12 cellular contexts compared by ENCODE assay signal in the genomic region with DNA sequence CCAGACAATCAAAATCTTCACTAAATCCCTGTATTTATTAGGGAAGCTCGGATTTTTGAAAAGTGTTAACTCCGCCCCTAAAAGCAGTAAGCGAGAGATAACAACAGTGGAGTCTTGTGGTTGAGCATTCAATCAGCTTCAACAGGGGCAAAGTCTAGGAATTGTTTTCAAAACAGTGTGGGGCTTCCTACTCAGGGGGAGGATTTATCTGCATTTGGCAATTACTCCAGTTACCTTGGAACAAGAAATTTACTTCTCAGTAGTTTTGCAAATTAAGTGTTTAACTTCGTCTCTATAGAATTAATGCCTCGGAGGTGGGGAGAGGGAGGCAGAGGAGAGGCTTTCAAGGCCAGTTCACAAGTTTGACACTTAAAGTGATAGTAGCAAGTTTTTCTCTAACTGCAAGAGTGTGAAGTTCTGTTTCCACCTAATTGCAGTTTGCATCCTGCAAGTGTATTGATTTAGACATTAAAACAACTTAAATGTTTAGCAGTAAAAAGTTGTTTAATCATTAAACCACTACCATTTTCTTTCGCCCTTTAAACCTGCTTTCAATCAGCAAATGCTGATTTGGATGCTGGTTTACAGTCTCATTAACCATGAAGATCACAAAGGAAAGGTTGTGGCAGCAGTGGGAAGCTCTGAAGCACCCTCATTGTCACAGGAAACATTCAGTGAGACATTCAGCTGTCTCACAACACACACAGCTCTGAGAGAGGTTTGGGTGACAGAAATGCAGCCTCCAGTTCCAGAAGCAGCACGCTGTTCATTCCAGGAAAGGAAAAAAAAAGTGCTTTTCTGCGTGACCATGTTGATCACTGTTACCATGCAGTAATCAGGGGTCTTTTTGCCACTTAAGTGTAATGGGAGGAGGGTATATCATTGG.
DNase-seq lines count a peak whose midpoint lies in the region; ATAC-seq, FAIRE-seq and TF ChIP-seq lines count a peak whose summit lies in the region.
"Had no signal": no experiment of that assay in that cellular context is flagged by ENCODE, and none has a peak within 500 bp of the region (broad histone marks: within the 10 kb centered on the region; RNA-seq: fewer than 3 reads in every experiment).

No MANE protein-coding gene starts in this region.

- DNase-seq in NCI-H526 (lab: John Stamatoyannopoulos, UW), result peak; percentile 26 to 61
- no peak for DNase-seq in NCI-H526 treated with DMSO at 0.1 percent for 48 hours (lab: John Stamatoyannopoulos, UW)
- no peak for DNase-seq in PC-9
- no peak for DNase-seq in keratinocyte (ENCODE audit: low read depth, low spot score)
- no peak for DNase-seq in spleen
- no peak for DNase-seq in NCI-H2196 (lab: John Stamatoyannopoulos, UW; ENCODE audit: unreplicated experiment)
- no peak for DNase-seq in heart left ventricle
- no peak for DNase-seq in DMS 273 (lab: John Stamatoyannopoulos, UW; ENCODE audit: unreplicated experiment)
- DNase-seq: NCI-H2081, posterior cingulate gyrus, T-cell had no signal

- no peaks in the 10 kb centered on the region for H3K9me1 ChIP-seq in keratinocyte (ENCODE audit: control insufficient read depth, extremely low read depth, insufficient read depth, low read length)

- TF ChIP-seq POLR2A in spleen (IDR thresholded peaks at IDR 0.05), result no peak
- no peak for TF ChIP-seq POLR2A in heart left ventricle (IDR thresholded peaks at IDR 0.05)

- H3F3A ChIP-seq in PC-9 (ENCODE audit: insufficient read depth, low read depth), result peaks cover 30% of the 10 kb centered on the region

- POLR2A ChIA-PET in PC-9 (lab: Charles Lee; ENCODE audit: unreplicated experiment), result no interaction called here

- CTCF ChIA-PET in PC-9 (lab: Charles Lee), result interaction anchor here (0.6 kb wide), 1 partner anchor 52 kb away, joined by 3 read pairs; no protein-coding TSS in a partner anchor

- TF ChIP-seq CTCF in PC-9 (conservative IDR thresholded peaks at IDR 0.05), result no peak
- TF ChIP-seq CTCF in keratinocyte (optimal IDR thresholded peaks at IDR 0.05 in 1 of 3, IDR thresholded peaks at IDR 0.05 in 1 of 3, conservative IDR thresholded peaks at IDR 0.05 in 1 of 3; ENCODE audit: extremely low read depth in 1 of 3, insufficient read depth in 2 of 3, low read length in 3 of 3), result no peak
- no peak for TF ChIP-seq CTCF in spleen (IDR thresholded peaks at IDR 0.05 in 8 of 11, conservative IDR thresholded peaks at IDR 0.05 in 3 of 11)
- TF ChIP-seq CTCF in heart left ventricle (IDR thresholded peaks at IDR 0.05), result no peak

- no peaks in the 10 kb centered on the region for H3K36me3 ChIP-seq in PC-9 (ENCODE audit: low read depth)
- H3K36me3 ChIP-seq in keratinocyte (ENCODE audit: control insufficient read depth in 2 of 2, extremely low read depth in 1 of 2, insufficient read depth in 2 of 2, low read length in 2 of 2), result peaks cover 16 to 30% of the 10 kb centered on the region in 2 experiments
- H3K36me3 ChIP-seq in spleen, result no peaks in the 10 kb centered on the region
- no peaks in the 10 kb centered on the region for H3K36me3 ChIP-seq in heart left ventricle

- H3K9ac ChIP-seq in keratinocyte (ENCODE audit: control insufficient read depth, extremely low read depth, insufficient read depth, low read length), result no peak overlapping the region

- H3K27ac ChIP-seq in PC-9, result 0 out of 2 replicates have a peak overlapping the region, but pooled peaks have one; percentile 31
- H3K27ac ChIP-seq in keratinocyte (ENCODE audit: control insufficient read depth, insufficient read depth, low read length), result no peak overlapping the region
- H3K27ac ChIP-seq in spleen, result peak overlapping the region in 6 of 8 donors; percentile 9 to 50 (median 40)
- peak overlapping the region in 1 of 12 donors; percentile 30 for H3K27ac ChIP-seq in heart left ventricle

- BruUV-seq in PC-9 (replicated peaks; lab: Mats Ljungman, UMichigan), result no TSS peak

- H3K9me2 ChIP-seq in PC-9 (ENCODE audit: insufficient read depth), result no peaks in the 10 kb centered on the region

- peaks cover 2% of the 10 kb centered on the region; the same call in 1 of the 2 replicates for H4K20me1 ChIP-seq in PC-9 (ENCODE audit: insufficient read depth)
- H4K20me1 ChIP-seq in keratinocyte (ENCODE audit: control insufficient read depth, extremely low read depth, insufficient read depth, low read length), result peaks cover 7% of the 10 kb centered on the region

- no peak overlapping the region for H3K4me2 ChIP-seq in PC-9
- H3K4me2 ChIP-seq in keratinocyte (ENCODE audit: control insufficient read depth, extremely low read depth, insufficient read depth, low read depth, low read length), result no peak overlapping the region

- H3K4me3 ChIP-seq in PC-9, result no peak overlapping the region
- no peak overlapping the region for H3K4me3 ChIP-seq in keratinocyte (ENCODE audit: control insufficient read depth in 2 of 3, extremely low read depth in 1 of 3, insufficient read depth in 2 of 3, low read depth in 1 of 3, low read length in 3 of 3)
- peak overlapping the region in 1 of 8 donors; percentile 41 for H3K4me3 ChIP-seq in spleen
- no peak overlapping the region for H3K4me3 ChIP-seq in heart left ventricle

- H3K4me1 ChIP-seq in PC-9 (replicated peaks; ENCODE audit: insufficient read depth) (no peaks in the 10 kb centered on the region), keratinocyte (ENCODE audit: control insufficient read depth, extremely low read depth, insufficient read depth, low read length) (peaks cover 27% of the 10 kb centered on the region), spleen (peaks cover 0 to 42% (median 15%) of the 10 kb centered on the region in 6 donors), heart left ventricle (peaks cover 0 to 28% (median 0%) of the 10 kb centered on the region in 12 donors)

- WGBS in spleen, 5 donors, result 28 to 35% (median 31%) methylated on average over 8 of the region's 8 CpGs
- WGBS in heart left ventricle, 4 donors, result 61 to 76% (median 70%) methylated on average over 8 of the region's 8 CpGs

- intact Hi-C loops in PC-9 (cut with micrococcal nuclease; ENCODE audit: unreplicated experiment), result no loop called here
- intact Hi-C loops in spleen (cut with DNase I; ENCODE audit: low total_unique reads), result no loop called here
- intact Hi-C loops in heart left ventricle (cut with DNase I), result no loop called here

- H3K27me3 ChIP-seq in PC-9 (ENCODE audit: insufficient read depth, low read depth), result no peaks in the 10 kb centered on the region
- H3K27me3 ChIP-seq in keratinocyte (ENCODE audit: control insufficient read depth, extremely low read depth, insufficient read depth, low read length), result no peaks in the 10 kb centered on the region
- H3K27me3 ChIP-seq in spleen (replicated peaks in 1 of 7), result peaks cover 0 to 5% (median 0%) of the 10 kb centered on the region in 7 donors
- H3K27me3 ChIP-seq in heart left ventricle, result no peaks in the 10 kb centered on the region

- dilution Hi-C loops in keratinocyte (cut with MboI; ENCODE audit: extremely low pct_ligation_motif_present, low sequenced_read_pairs), result no loop called here

- no peaks in the 10 kb centered on the region for H3K9me3 ChIP-seq in PC-9 (ENCODE audit: insufficient read depth, low read depth)
- no peaks in the 10 kb centered on the region for H3K9me3 ChIP-seq in keratinocyte (ENCODE audit: control insufficient read depth, low read depth, low read length)
- no peaks in the 10 kb centered on the region for H3K9me3 ChIP-seq in spleen
- H3K9me3 ChIP-seq in heart left ventricle, result no peaks in the 10 kb centered on the region

- peak; percentile 13 for FAIRE-seq in keratinocyte (lab: Jason Lieb, UNC)
- FAIRE-seq: A204.1 had no signal

- H3K79me2 ChIP-seq in PC-9 (ENCODE audit: low read depth), result peaks cover 45% of the 10 kb centered on the region
- H3K79me2 ChIP-seq in keratinocyte (ENCODE audit: control insufficient read depth, insufficient read depth, low read length), result peaks cover 77% of the 10 kb centered on the region

- no peak for ATAC-seq in heart left ventricle

- H2AFZ ChIP-seq in PC-9 (no peak overlapping the region), keratinocyte (ENCODE audit: control insufficient read depth, low read length) (no peak overlapping the region)

Comparison
In these comparisons a context has a peak if more than half of its experiments do, and no peak if none do; other contexts are left out.
1. DNase-seq: peak in NCI-H526 (2 of 2); none in NCI-H526 treated with DMSO at 0.1 percent for 48 hours (single experiment), PC-9 (0 of 2), keratinocyte (single experiment), spleen (single experiment), NCI-H2196 (single experiment), heart left ventricle (0 of 5) and DMS 273 (single experiment).